17 cellular contexts compared by ENCODE assay signal in the genomic region with DNA sequence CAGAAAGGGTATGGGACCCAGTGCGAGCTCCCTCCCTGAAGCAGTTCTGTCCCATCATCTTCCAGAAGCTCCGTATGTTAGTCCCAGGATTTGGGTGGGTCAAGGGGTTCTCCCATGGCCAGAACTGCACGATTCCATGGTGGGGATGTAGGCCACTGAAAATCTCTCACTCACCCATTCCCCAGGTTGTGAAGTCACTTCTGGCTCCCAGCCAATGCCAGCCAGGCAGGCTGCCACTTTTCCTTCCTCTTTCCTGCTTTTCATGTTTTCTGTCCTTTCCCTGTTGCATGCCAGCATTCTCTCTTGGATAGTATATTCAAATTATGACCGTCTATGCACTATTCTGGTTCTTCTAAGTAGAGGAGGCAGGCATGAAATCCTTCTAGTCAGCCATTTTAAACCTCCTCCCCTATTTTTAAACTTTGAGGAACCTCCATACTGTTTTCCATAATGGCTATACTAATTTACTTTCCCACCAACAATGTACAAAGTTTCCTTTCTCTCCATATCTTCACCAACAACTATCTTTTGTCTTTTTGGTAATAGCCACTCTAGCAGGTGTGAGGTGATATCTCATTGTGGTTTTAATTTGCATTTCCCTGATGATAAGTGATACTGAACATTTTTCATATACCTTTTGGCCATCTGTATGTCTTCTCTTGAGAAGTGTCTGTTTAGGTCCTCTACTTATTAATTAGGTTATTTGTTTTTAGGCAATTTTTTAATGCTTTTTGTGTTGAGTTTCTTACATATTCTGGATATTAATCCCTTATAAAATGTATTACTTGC.
DNase-seq lines count a peak whose midpoint lies in the region; ATAC-seq and TF ChIP-seq lines count a peak whose summit lies in the region.
"Had no signal": no experiment of that assay in that cellular context is flagged by ENCODE, and none has a peak within 500 bp of the region (broad histone marks: within the 10 kb centered on the region; RNA-seq: fewer than 3 reads in every experiment).

No MANE protein-coding gene starts in this region.

- H4K20me1 ChIP-seq in OCI-LY3 (ENCODE audit: insufficient read depth, low read length), result no peaks in the 10 kb centered on the region

- no peak overlapping the region for H3K4me3 Mint-ChIP-seq in Calu3 (ENCODE audit: low read depth, unreplicated experiment)
- H3K4me3 Mint-ChIP-seq: activated CD4-positive, alpha-beta memory T cell treated with anti-CD3 and anti-CD28 coated beads, Interleukin-2, amount 10 ng/mL, durations not matched to agents 7 days and 5 days; CD4-positive, alpha-beta T cell; immature natural killer cell had no signal

- intact Hi-C loops in Calu3 (cut with micrococcal nuclease; ENCODE audit: unreplicated experiment), result no loop called here

- H3K9me3 Mint-ChIP-seq in Calu3 (ENCODE audit: low read depth, unreplicated experiment), result peaks cover 7% of the 10 kb centered on the region
- H3K9me3 Mint-ChIP-seq: CD4-positive, alpha-beta T cell had no signal

- no peak overlapping the region for H2AFZ ChIP-seq in OCI-LY3 (ENCODE audit: low read depth, low read length)

- no peaks in the 10 kb centered on the region for H3K27me3 Mint-ChIP-seq in Calu3 (ENCODE audit: unreplicated experiment)
- H3K27me3 Mint-ChIP-seq: CD4-positive, alpha-beta T cell had no signal

- H3K36me3 ChIP-seq in OCI-LY3 (replicated peaks; ENCODE audit: low read depth, low read length) (no peaks in the 10 kb centered on the region), tibial nerve (no peaks in the 10 kb centered on the region)
- H3K36me3 ChIP-seq: gastroesophageal sphincter, ovary, tibial artery had no signal

- H3K27ac Mint-ChIP-seq in Calu3 (ENCODE audit: unreplicated experiment), result no peak overlapping the region
- H3K27ac Mint-ChIP-seq: activated CD4-positive, alpha-beta memory T cell treated with anti-CD3 and anti-CD28 coated beads, Interleukin-2, amount 10 ng/mL, durations not matched to agents 7 days and 5 days; CD4-positive, alpha-beta T cell; immature natural killer cell had no signal

- no peak for TF ChIP-seq CTCF in OCI-LY3 (IDR thresholded peaks at IDR 0.05; ENCODE audit: low read depth, low read length)
- TF ChIP-seq CTCF in Calu3 (IDR thresholded peaks at IDR 0.05; ENCODE audit: unreplicated experiment), result no peak
- TF ChIP-seq CTCF in tibial nerve (IDR thresholded peaks at IDR 0.05), result no peak

- H3K4me3 ChIP-seq in OCI-LY3 (ENCODE audit: low read length) (no peak overlapping the region), tibial nerve (no peak overlapping the region)
- H3K4me3 ChIP-seq: gastroesophageal sphincter, ovary, tibial artery had no signal

- 72 to 88% methylated on average over 4 of the region's 4 CpGs for WGBS in tibial nerve, 2 donors

- no peaks in the 10 kb centered on the region for H3K79me2 ChIP-seq in OCI-LY3 (ENCODE audit: low read length)

- H3K4me1 ChIP-seq in OCI-LY3 (ENCODE audit: low read length) (peaks cover 50% of the 10 kb centered on the region), tibial nerve (peaks cover 0 to 5% (median 0%) of the 10 kb centered on the region in 4 donors)
- H3K4me1 ChIP-seq: gastroesophageal sphincter, tibial artery had no signal

- no peak for TF ChIP-seq EP300 in tibial nerve (IDR thresholded peaks at IDR 0.05)

- CTCF ChIA-PET in Calu3 (lab: Charles Lee), result no interaction called here

- H3K27me3 ChIP-seq in OCI-LY3 (ENCODE audit: low read depth, low read length) (no peaks in the 10 kb centered on the region), tibial nerve (no peaks in the 10 kb centered on the region)
- H3K27me3 ChIP-seq: gastroesophageal sphincter, ovary, tibial artery had no signal

- H3K9me3 ChIP-seq in OCI-LY3 (ENCODE audit: insufficient read depth, low read length) (no peaks in the 10 kb centered on the region), tibial nerve (peaks cover 0 to 19% (median 0%) of the 10 kb centered on the region in 4 donors)
- H3K9me3 ChIP-seq: ovary had no signal

- peak overlapping the region; percentile 41 for H3K4me2 ChIP-seq in OCI-LY3 (ENCODE audit: low read length)

- BruUV-seq in Calu3 (replicated peaks; lab: Mats Ljungman, UMichigan), result no TSS peak

- ATAC-seq in GM18909 (IDR thresholded peaks at IDR 0.05; ENCODE audit: poor library complexity, unreplicated experiment) (peak; percentile 45), GM21381 (IDR thresholded peaks at IDR 0.05; ENCODE audit: unreplicated experiment) (peak; percentile 36), HG03045 (IDR thresholded peaks at IDR 0.05; ENCODE audit: unreplicated experiment) (peak; percentile 52)
- ATAC-seq: gastroesophageal sphincter had no signal

- no peak for TF ChIP-seq POLR2A in tibial nerve (IDR thresholded peaks at IDR 0.05)

- H3K9ac ChIP-seq in OCI-LY3 (ENCODE audit: low read length), result no peak overlapping the region

- DNase-seq in Calu3, result no peak
- DNase-seq in nucleus accumbens (lab: John Stamatoyannopoulos, UW), result no peak
- DNase-seq in tibial nerve (ENCODE audit: low spot score in 2 of 2), result no peak
- DNase-seq in DMS153 (lab: John Stamatoyannopoulos, UW), result no peak
- DNase-seq: activated CD4-positive, alpha-beta memory T cell treated with anti-CD3 and anti-CD28 coated beads, Interleukin-2, amount 10 ng/mL, durations not matched to agents 7 days and 5 days; activated gamma-delta T cell treated with Interleukin-2 at 50 U/mL for 16 hours; CD4-positive, alpha-beta T cell; immature natural killer cell; NCI-H1417; NCI-H524 had no signal

- H3K4me1 Mint-ChIP-seq in Calu3 (ENCODE audit: low read depth, unreplicated experiment), result peaks cover 42% of the 10 kb centered on the region

- H3K27ac ChIP-seq in OCI-LY3 (ENCODE audit: low read length), result no peak overlapping the region
- H3K27ac ChIP-seq in tibial nerve, result no peak overlapping the region
- H3K27ac ChIP-seq: gastroesophageal sphincter, ovary, tibial artery had no signal

- H3K36me3 Mint-ChIP-seq in Calu3 (ENCODE audit: insufficient read depth, unreplicated experiment), result no peaks in the 10 kb centered on the region
